1 cellular context compared by ENCODE assay signal in the genomic region with DNA sequence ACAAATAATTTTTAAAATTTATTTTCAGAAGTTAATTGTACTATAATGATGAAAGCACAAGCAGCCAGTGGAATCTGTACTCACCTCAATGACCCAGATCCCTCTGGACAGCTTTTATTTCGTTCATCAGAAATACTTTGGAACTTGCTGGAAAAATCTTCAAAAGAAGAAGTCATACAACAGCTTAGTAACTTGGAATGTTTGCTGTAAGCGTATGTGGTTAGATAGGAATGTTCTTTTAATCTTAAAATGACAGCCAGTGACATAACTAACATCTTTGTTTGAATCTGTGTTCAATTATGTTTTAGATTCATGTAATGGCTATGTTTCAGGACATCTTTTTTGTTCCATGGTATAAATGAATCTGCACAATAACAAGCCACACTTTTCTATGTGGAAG.
TF ChIP-seq lines count a peak whose summit lies in the region.

No MANE protein-coding gene starts in this region.

TF ChIP-seq in HepG2, 621 proteins besides CTCF, POLR2A, EP300 and RAD21 (continued from another document):
- TF ChIP-seq, protein P1, sequence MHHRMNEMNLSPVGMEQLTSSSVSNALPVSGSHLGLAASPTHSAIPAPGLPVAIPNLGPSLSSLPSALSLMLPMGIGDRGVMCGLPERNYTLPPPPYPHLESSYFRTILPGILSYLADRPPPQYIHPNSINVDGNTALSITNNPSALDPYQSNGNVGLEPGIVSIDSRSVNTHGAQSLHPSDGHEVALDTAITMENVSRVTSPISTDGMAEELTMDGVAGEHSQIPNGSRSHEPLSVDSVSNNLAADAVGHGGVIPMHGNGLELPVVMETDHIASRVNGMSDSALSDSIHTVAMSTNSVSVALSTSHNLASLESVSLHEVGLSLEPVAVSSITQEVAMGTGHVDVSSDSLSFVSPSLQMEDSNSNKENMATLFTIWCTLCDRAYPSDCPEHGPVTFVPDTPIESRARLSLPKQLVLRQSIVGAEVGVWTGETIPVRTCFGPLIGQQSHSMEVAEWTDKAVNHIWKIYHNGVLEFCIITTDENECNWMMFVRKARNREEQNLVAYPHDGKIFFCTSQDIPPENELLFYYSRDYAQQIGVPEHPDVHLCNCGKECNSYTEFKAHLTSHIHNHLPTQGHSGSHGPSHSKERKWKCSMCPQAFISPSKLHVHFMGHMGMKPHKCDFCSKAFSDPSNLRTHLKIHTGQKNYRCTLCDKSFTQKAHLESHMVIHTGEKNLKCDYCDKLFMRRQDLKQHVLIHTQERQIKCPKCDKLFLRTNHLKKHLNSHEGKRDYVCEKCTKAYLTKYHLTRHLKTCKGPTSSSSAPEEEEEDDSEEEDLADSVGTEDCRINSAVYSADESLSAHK (CRISPR knock-in tag; IDR thresholded peaks at IDR 0.05; ENCODE audit: borderline replicate concordance) = no peak
- TF ChIP-seq POLR2G (IDR thresholded peaks at IDR 0.05; ENCODE audit: low read depth, low read length) (no peak), ZSCAN5A (CRISPR knock-in tag; IDR thresholded peaks at IDR 0.05; ENCODE audit: borderline replicate concordance) (no peak), GTF3A (CRISPR knock-in tag; conservative IDR thresholded peaks at IDR 0.05) (no peak), IKZF5 (CRISPR knock-in tag; IDR thresholded peaks at IDR 0.05) (no peak), ZBTB38 (CRISPR knock-in tag; IDR thresholded peaks at IDR 0.05) (no peak), CAMTA2 (CRISPR knock-in tag; IDR thresholded peaks at IDR 0.05; ENCODE audit: borderline replicate concordance) (no peak), RNF2 (conservative IDR thresholded peaks at IDR 0.05; ENCODE audit: low read depth) (no peak), ZNF20 (CRISPR knock-in tag; IDR thresholded peaks at IDR 0.05) (no peak), RXRB (CRISPR knock-in tag; IDR thresholded peaks at IDR 0.05; ENCODE audit: borderline replicate concordance) (no peak), TEAD2 (CRISPR knock-in tag; IDR thresholded peaks at IDR 0.05) (no peak), ZBTB34 (CRISPR knock-in tag; IDR thresholded peaks at IDR 0.05) (no peak)
- TF ChIP-seq, protein P2, sequence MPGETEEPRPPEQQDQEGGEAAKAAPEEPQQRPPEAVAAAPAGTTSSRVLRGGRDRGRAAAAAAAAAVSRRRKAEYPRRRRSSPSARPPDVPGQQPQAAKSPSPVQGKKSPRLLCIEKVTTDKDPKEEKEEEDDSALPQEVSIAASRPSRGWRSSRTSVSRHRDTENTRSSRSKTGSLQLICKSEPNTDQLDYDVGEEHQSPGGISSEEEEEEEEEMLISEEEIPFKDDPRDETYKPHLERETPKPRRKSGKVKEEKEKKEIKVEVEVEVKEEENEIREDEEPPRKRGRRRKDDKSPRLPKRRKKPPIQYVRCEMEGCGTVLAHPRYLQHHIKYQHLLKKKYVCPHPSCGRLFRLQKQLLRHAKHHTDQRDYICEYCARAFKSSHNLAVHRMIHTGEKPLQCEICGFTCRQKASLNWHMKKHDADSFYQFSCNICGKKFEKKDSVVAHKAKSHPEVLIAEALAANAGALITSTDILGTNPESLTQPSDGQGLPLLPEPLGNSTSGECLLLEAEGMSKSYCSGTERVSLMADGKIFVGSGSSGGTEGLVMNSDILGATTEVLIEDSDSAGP (CRISPR knock-in tag; IDR thresholded peaks at IDR 0.05; ENCODE audit: borderline replicate concordance) = no peak
- TF ChIP-seq, protein P3, sequence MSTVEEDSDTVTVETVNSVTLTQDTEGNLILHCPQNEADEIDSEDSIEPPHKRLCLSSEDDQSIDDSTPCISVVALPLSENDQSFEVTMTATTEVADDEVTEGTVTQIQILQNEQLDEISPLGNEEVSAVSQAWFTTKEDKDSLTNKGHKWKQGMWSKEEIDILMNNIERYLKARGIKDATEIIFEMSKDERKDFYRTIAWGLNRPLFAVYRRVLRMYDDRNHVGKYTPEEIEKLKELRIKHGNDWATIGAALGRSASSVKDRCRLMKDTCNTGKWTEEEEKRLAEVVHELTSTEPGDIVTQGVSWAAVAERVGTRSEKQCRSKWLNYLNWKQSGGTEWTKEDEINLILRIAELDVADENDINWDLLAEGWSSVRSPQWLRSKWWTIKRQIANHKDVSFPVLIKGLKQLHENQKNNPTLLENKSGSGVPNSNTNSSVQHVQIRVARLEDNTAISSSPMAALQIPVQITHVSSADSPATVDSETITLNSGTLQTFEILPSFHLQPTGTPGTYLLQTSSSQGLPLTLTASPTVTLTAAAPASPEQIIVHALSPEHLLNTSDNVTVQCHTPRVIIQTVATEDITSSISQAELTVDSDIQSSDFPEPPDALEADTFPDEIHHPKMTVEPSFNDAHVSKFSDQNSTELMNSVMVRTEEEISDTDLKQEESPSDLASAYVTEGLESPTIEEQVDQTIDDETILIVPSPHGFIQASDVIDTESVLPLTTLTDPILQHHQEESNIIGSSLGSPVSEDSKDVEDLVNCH (CRISPR knock-in tag; IDR thresholded peaks at IDR 0.05) = no peak
- TF ChIP-seq, protein P4, sequence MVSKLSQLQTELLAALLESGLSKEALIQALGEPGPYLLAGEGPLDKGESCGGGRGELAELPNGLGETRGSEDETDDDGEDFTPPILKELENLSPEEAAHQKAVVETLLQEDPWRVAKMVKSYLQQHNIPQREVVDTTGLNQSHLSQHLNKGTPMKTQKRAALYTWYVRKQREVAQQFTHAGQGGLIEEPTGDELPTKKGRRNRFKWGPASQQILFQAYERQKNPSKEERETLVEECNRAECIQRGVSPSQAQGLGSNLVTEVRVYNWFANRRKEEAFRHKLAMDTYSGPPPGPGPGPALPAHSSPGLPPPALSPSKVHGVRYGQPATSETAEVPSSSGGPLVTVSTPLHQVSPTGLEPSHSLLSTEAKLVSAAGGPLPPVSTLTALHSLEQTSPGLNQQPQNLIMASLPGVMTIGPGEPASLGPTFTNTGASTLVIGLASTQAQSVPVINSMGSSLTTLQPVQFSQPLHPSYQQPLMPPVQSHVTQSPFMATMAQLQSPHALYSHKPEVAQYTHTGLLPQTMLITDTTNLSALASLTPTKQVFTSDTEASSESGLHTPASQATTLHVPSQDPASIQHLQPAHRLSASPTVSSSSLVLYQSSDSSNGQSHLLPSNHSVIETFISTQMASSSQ (IDR thresholded peaks at IDR 0.05; ENCODE audit: low read depth) = no peak
- TF ChIP-seq, protein P4 (CRISPR knock-in tag; IDR thresholded peaks at IDR 0.05; ENCODE audit: borderline replicate concordance) = no peak
- TF ChIP-seq, protein P5, sequence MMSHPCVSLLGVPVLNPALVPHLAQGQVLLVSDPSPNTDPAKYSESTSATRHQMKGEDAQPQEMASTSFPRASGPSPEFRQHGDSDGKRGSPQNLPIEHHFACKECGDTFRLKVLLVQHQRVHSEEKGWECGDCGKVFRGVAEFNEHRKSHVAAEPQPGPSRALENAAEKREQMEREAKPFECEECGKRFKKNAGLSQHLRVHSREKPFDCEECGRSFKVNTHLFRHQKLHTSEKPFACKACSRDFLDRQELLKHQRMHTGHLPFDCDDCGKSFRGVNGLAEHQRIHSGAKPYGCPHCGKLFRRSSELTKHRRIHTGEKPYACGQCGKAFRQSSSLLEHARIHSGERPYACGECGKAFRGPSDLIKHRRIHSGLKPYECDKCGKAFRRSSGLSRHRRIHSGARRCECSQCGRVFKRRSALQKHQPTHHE (CRISPR knock-in tag; IDR thresholded peaks at IDR 0.05; ENCODE audit: borderline replicate concordance) = no peak
